In genomic region chr11:66330931-66331330, GRCh38 we compare ENCODE assay signal across 21 cellular contexts. TPM values are rescaled to one million over a fixed set of nuclear protein-coding genes. Genes with fewer than 3 reads are reported as not detected.
"Had no signal": no experiment of that assay in that cellular context is flagged by ENCODE, and none has a peak within 500 bp of the region (broad histone marks: within the 10 kb centered on the region; RNA-seq: fewer than 3 reads in every experiment).

No MANE protein-coding gene starts in this region.

- H3K27ac Mint-ChIP-seq: activated CD4-positive, alpha-beta T cell treated with anti-CD3 and anti-CD28 coated beads for 36 hours; activated naive CD8-positive, alpha-beta T cell; mesothelial cell of epicardium; natural killer cell treated with Interleukin-12 subunit alpha and Interleukin-12 subunit beta and Interleukin-15 and Interleukin-18, amount 100 ng/mL, for 72 hours; T-cell; WTC11 had no signal

- H3K4me3 Mint-ChIP-seq: activated CD4-positive, alpha-beta T cell treated with anti-CD3 and anti-CD28 coated beads for 36 hours; activated naive CD8-positive, alpha-beta T cell; mesothelial cell of epicardium; natural killer cell treated with Interleukin-12 subunit alpha and Interleukin-12 subunit beta and Interleukin-15 and Interleukin-18, amount 100 ng/mL, for 72 hours; T-cell; WTC11 had no signal

- DNase-seq: activated CD4-positive, alpha-beta T cell treated with anti-CD3 and anti-CD28 coated beads for 36 hours; activated CD4-positive, alpha-beta T cell treated with anti-CD3 and anti-CD28 coated beads, Interleukin-2, amount 50 U/mL, for 48 hours; activated gamma-delta T cell; caudate nucleus; left cardiac atrium; stimulated activated CD4-positive, alpha-beta T cell treated with anti-CD3 and anti-CD28 coated beads, Interleukin-12 subunit alpha, Interleukin-12 subunit beta, amount 100 ng/mL, for 4 hours; stimulated activated CD4-positive, alpha-beta T cell treated with anti-CD3 and anti-CD28 coated beads, Interleukin-1b, Interleukin-23, amount 100 ng/mL, for 48 hours; stimulated activated CD8-positive, alpha-beta memory T cell treated with anti-CD3 and anti-CD28 coated beads, Interleukin-4, amount 100 ng/mL, for 48 hours; stimulated activated naive CD8-positive, alpha-beta T cell treated with anti-CD3 and anti-CD28 coated beads, Interleukin-15, Interleukin-2, amounts not matched to agents 100 U/mL and 50 U/mL, for 24 hours; substantia nigra; T-cell had no signal

- H3K9me3 Mint-ChIP-seq: mesothelial cell of epicardium; natural killer cell treated with Interleukin-12 subunit alpha and Interleukin-12 subunit beta and Interleukin-15 and Interleukin-18, amount 100 ng/mL, for 72 hours; T-cell; WTC11 had no signal

- H3K9me3 ChIP-seq: gastroesophageal sphincter, neutrophil, pancreas, tibial artery had no signal

- H3K27me3 ChIP-seq: dorsolateral prefrontal cortex, gastroesophageal sphincter, pancreas, tibial artery had no signal

- H3K27ac ChIP-seq: dorsolateral prefrontal cortex, gastroesophageal sphincter, neutrophil, pancreas, tibial artery had no signal

- ATAC-seq: activated CD4-positive, alpha-beta T cell treated with anti-CD3 and anti-CD28 coated beads for 36 hours; gastroesophageal sphincter; left cardiac atrium; natural killer cell treated with Interleukin-12 subunit alpha and Interleukin-12 subunit beta and Interleukin-15 and Interleukin-18, amount 100 ng/mL, for 72 hours; pancreas; stimulated activated naive CD8-positive, alpha-beta T cell treated with anti-CD3 and anti-CD28 coated beads, Interleukin-15, Interleukin-2, amounts not matched to agents 100 U/mL and 50 U/mL, for 24 hours; T-cell; WTC11 had no signal

- H3K4me3 ChIP-seq: dorsolateral prefrontal cortex, gastroesophageal sphincter, lung, pancreas, tibial artery had no signal

- H3K27me3 Mint-ChIP-seq: activated CD4-positive, alpha-beta T cell treated with anti-CD3 and anti-CD28 coated beads for 36 hours; activated naive CD8-positive, alpha-beta T cell; T-cell had no signal

- H3K36me3 ChIP-seq: neutrophil, pancreas had no signal

- H3K36me3 Mint-ChIP-seq: activated naive CD8-positive, alpha-beta T cell; mesothelial cell of epicardium; natural killer cell treated with Interleukin-12 subunit alpha and Interleukin-12 subunit beta and Interleukin-15 and Interleukin-18, amount 100 ng/mL, for 72 hours; T-cell; WTC11 had no signal

RNA-seq across cellular contexts. Expression of gene TMEM151A, which starts 39.2 kb away (rescaled TPM):
- total RNA-seq: activated CD4-positive, alpha-beta T cell treated with anti-CD3 and anti-CD28 coated beads for 36 hours; natural killer cell treated with Interleukin-12 subunit alpha and Interleukin-12 subunit beta and Interleukin-15 and Interleukin-18, amount 100 ng/mL, for 72 hours had no signal
